Comparison of ENCODE assay signal across 19 cellular contexts in the genomic region with DNA sequence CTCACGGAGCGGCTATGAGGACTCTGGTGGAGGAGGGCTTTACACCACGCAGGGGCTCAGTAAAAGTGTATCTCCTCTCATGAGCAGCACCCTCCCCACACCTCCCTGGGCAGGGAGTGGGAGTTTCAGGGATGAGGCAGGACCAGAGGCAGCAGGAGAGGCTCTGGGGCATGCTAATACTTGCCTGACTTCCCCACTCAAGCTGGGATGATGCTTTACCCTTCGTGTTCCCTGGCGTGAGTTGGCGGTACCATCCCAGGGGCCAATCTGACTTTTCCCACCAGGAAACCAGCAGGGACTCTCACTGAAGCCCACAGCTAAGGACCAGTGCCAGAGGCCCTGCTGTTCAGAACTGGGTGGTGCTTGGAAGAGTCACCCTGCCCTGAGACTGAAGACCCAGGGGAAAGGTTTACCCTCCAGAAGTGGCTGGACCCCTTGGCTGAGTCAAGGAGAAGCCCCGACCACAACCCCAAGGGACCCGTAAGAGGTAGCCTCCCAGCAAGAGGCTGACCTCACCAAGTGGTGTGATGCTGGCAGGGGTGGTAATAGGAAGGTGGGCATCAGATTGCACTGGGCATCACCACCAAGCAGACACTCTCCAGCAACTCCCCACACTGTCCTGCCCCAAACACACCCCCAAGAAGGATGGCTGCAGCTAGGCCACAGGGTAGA.
"Had no signal": no experiment of that assay in that cellular context is flagged by ENCODE, and none has a peak within 500 bp of the region (broad histone marks: within the 10 kb centered on the region; RNA-seq: fewer than 3 reads in every experiment).

No MANE protein-coding gene starts in this region.

- DNase-seq: activated B cell treated with CpG ODN at 0.5 μM for 24 hours; activated CD4-positive, alpha-beta T cell treated with anti-CD3 and anti-CD28 coated beads, Interleukin-2, amount 10 ng/mL, durations not matched to agents 24 days and 14 days; activated CD8-positive, alpha-beta memory T cell treated with anti-CD3 and anti-CD28 coated beads, Interleukin-2, amount 50 U/mL, for 4 hours; activated naive CD4-positive, alpha-beta T cell treated with anti-CD3 and anti-CD28 coated beads, Interleukin-2, amount 10 ng/mL, durations not matched to agents 7 days and 5 days; activated naive CD8-positive, alpha-beta T cell treated with anti-CD3 and anti-CD28 coated beads, Interleukin-2, amount 50 U/mL, for 24 hours; activated T-cell treated with anti-CD3 and anti-CD28 coated beads, Interleukin-2, amount 50 U/mL, for 4 hours; anterior cingulate cortex; colonic mucosa; erythroblast; hypothalamus; left lung; stimulated activated CD4-positive, alpha-beta T cell treated with anti-CD3 and anti-CD28 coated beads, Interleukin-12 subunit alpha, Interleukin-12 subunit beta, amount 100 ng/mL, for 4 hours; stimulated activated CD4-positive, alpha-beta T cell treated with anti-CD3 and anti-CD28 coated beads, Interleukin-1b, Interleukin-23, amount 100 ng/mL, for 48 hours; stimulated activated CD8-positive, alpha-beta memory T cell treated with anti-CD3 and anti-CD28 coated beads, Interleukin-4, amount 100 ng/mL, for 48 hours; stimulated activated naive CD4-positive, alpha-beta T cell treated with Interleukin-2 at 50 U/mL for 16 hours; T-helper 9 cell; uterus had no signal

- H3K27ac ChIP-seq: brain microvascular endothelial cell, colonic mucosa, left lung, tibial nerve, uterus had no signal

- ATAC-seq: activated naive CD8-positive, alpha-beta T cell treated with anti-CD3 and anti-CD28 coated beads, Interleukin-2, amount 50 U/mL, for 24 hours; activated T-cell treated with anti-CD3 and anti-CD28 coated beads, Interleukin-2, amount 50 U/mL, for 4 hours; left lung had no signal

- H3K9me3 ChIP-seq: colonic mucosa, left lung, tibial nerve, uterus had no signal

- H3K4me1 ChIP-seq: colonic mucosa, uterus had no signal

- H3K36me3 ChIP-seq: brain microvascular endothelial cell, colonic mucosa, left lung, tibial nerve, uterus had no signal

- H3K4me3 ChIP-seq: colonic mucosa, left lung, tibial nerve, uterus had no signal

- H3K27me3 ChIP-seq: uterus had no signal
